Comparison of ENCODE assay signal across 12 cellular contexts in the genomic region with DNA sequence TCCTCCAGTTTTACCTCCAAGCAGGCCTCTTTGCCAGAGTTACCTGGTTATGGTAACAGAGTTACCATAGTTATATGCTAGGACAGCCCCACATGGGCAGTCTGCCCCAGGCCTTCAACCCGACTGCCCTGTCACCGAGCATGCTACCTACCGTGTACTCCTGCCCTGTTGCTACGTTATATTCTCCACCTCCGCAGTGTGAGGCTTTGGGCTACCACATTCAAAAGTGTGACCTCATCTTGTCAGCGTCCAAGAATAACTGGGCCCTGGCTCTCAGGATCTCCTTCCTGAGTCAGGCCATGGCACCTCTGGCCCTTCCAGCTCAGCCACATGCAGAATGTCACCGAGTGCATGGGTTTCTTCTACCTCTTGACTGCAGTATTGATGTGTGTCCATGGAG. TPM values are rescaled to one million over a fixed set of nuclear protein-coding genes. Genes with fewer than 3 reads are reported as not detected.
DNase-seq lines count a peak whose midpoint lies in the region; ATAC-seq and TF ChIP-seq lines count a peak whose summit lies in the region.
"Had no signal": no experiment of that assay in that cellular context is flagged by ENCODE, and none has a peak within 500 bp of the region (broad histone marks: within the 10 kb centered on the region; RNA-seq: fewer than 3 reads in every experiment).

No MANE protein-coding gene starts in this region.

- H3K9ac ChIP-seq in GM23248 (peak overlapping the region; percentile 82), smooth muscle cell (ENCODE audit: low read depth) (peak overlapping the region; percentile 31)

- H3K9me3 ChIP-seq in GM23248 (ENCODE audit: low read depth) = no peaks in the 10 kb centered on the region
- H3K9me3 ChIP-seq in smooth muscle cell (replicated peaks; ENCODE audit: low read depth) = no peaks in the 10 kb centered on the region

- H3K4me1 ChIP-seq in GM23248 (ENCODE audit: insufficient read depth) = peaks cover 56% of the 10 kb centered on the region
- H3K4me1 ChIP-seq in smooth muscle cell (ENCODE audit: low read depth) = peaks cover 15% of the 10 kb centered on the region

- 32% methylated on average over 7 of the region's 7 CpGs for WGBS in GM23248 (ENCODE audit: low coverage in 1 of 2, low lambda C conversion rate in 2 of 2, missing lambda C conversion rate in 2 of 2), 2 experiments
- WGBS in smooth muscle cell (ENCODE audit: low lambda C conversion rate) = 76% methylated on average over 7 of the region's 7 CpGs

- no peak for ATAC-seq in activated CD4-positive, CD25-positive, alpha-beta regulatory T cell treated with anti-CD3 and anti-CD28 coated beads, Interleukin-2, amount 50 U/mL, for 24 hours

- peak overlapping the region; percentile 95 for H3K27ac ChIP-seq in GM23248
- peak overlapping the region; percentile 7 for H3K27ac ChIP-seq in caudate nucleus (ENCODE audit: low read depth, low read length)
- H3K27ac ChIP-seq in layer of hippocampus (ENCODE audit: low read depth, low read length) = peak overlapping the region; percentile 70
- peak overlapping the region; percentile 75 for H3K27ac ChIP-seq in smooth muscle cell (ENCODE audit: low read depth)

- H3F3A ChIP-seq in GM23248 (ENCODE audit: insufficient read depth) = peaks cover 18% of the 10 kb centered on the region
- H3F3A ChIP-seq in smooth muscle cell (ENCODE audit: low read depth) = peaks cover 8% of the 10 kb centered on the region

- H2AFZ ChIP-seq in GM23248 (no peak overlapping the region), smooth muscle cell (ENCODE audit: low read depth) (no peak overlapping the region)

- in situ Hi-C loops in GM23248 (cut with MboI) = no loop called here

- H3K4me3 ChIP-seq in GM23248 = peak overlapping the region; percentile 32; the same call in 1 of the 2 replicates
- H3K4me3 ChIP-seq in smooth muscle cell = no peak overlapping the region

- no peaks in the 10 kb centered on the region for H3K9me2 ChIP-seq in GM23248 (ENCODE audit: insufficient read depth)

- TF ChIP-seq CTCF in smooth muscle cell (IDR thresholded peaks at IDR 0.05; ENCODE audit: borderline replicate concordance, insufficient read depth, poor library complexity, severe bottlenecking) = no peak
- TF ChIP-seq CTCF in GM10266 (IDR thresholded peaks at IDR 0.05; ENCODE audit: control insufficient read depth, insufficient read depth, low read depth, missing control alignments) = no peak

- H3K27me3 ChIP-seq in GM23248 (replicated peaks; ENCODE audit: insufficient read depth) = no peaks in the 10 kb centered on the region
- H3K27me3 ChIP-seq in layer of hippocampus (ENCODE audit: control insufficient read depth, insufficient read depth, low read length) = no peaks in the 10 kb centered on the region
- no peaks in the 10 kb centered on the region for H3K27me3 ChIP-seq in smooth muscle cell (ENCODE audit: low read depth)

- DNase-seq in GM23248 (peak; percentile 93), caudate nucleus (lab: John Stamatoyannopoulos, UW) (peak in 1 of 61 donors; percentile 21), smooth muscle cell (lab: John Stamatoyannopoulos, UW; ENCODE audit: unreplicated experiment) (no peak), NCI-H526 (lab: John Stamatoyannopoulos, UW) (no peak), GM10266 (ENCODE audit: extremely low spot score) (no peak), NOMO-1 treated with dmso at 0.1 percent for 144 hours (lab: John Stamatoyannopoulos, UW; ENCODE audit: unreplicated experiment) (no peak)
- DNase-seq: central memory CD4-positive, alpha-beta T cell; H9; NCI-H2107; stimulated activated naive CD4-positive, alpha-beta T cell had no signal

- peaks cover 100% of the 10 kb centered on the region for H3K79me2 ChIP-seq in GM23248 (ENCODE audit: insufficient read depth)
- peaks cover 99% of the 10 kb centered on the region for H3K79me2 ChIP-seq in smooth muscle cell (ENCODE audit: low read depth)

- H3K36me3 ChIP-seq in GM23248 (ENCODE audit: low read depth) = no peaks in the 10 kb centered on the region
- no peaks in the 10 kb centered on the region for H3K36me3 ChIP-seq in smooth muscle cell (ENCODE audit: low read depth)

- H3K4me2 ChIP-seq in GM23248 (ENCODE audit: unreplicated experiment) = peak overlapping the region; percentile 72
- peak overlapping the region; percentile 66 for H3K4me2 ChIP-seq in smooth muscle cell

- peaks cover 18% of the 10 kb centered on the region for H4K20me1 ChIP-seq in GM23248 (ENCODE audit: insufficient read depth)
- peaks cover 100% of the 10 kb centered on the region for H4K20me1 ChIP-seq in smooth muscle cell (ENCODE audit: low read depth)

RNA-seq across cellular contexts. Expression of a gene that starts 8.9 kb away (rescaled TPM):
- 50.6 and 63.3 TPM in 2 replicates for total RNA-seq in GM23248 (2014; rRNA removed; shearing (Covaris generic))
- 7.5 and 8.8 TPM in 2 replicates for polyA plus RNA-seq in GM23248 (2016; fragmentation: Nextera tagmentation; extraction: Ambion mirVana)
- total RNA-seq in smooth muscle cell = 36.0 and 40.9 TPM in 2 replicates
- polyA plus RNA-seq in smooth muscle cell = 14.3 and 16.9 TPM in 2 replicates

RNA-seq across cellular contexts. Expression of a gene that starts 58.3 kb away (rescaled TPM):
- 28.8 and 31.5 TPM in 2 replicates for total RNA-seq in GM23248 (2014; rRNA removed; shearing (Covaris generic))
- 16.9 and 18.2 TPM in 2 replicates for polyA plus RNA-seq in GM23248 (2016; fragmentation: Nextera tagmentation; extraction: Ambion mirVana)
- 11.1 and 21.4 TPM in 2 replicates for total RNA-seq in smooth muscle cell
- 6.9 and 13.7 TPM in 2 replicates for polyA plus RNA-seq in smooth muscle cell

Comparison
In these comparisons a context has a peak if more than half of its experiments do, and no peak if none do; other contexts are left out.
1. H3K27ac ChIP-seq: peak in every context shown above with its lines; median percentile 95 in GM23248; 75 in smooth muscle cell; 70 in layer of hippocampus; 7 in caudate nucleus.